ENCODE assay signal across 17 cellular contexts in the genomic region with DNA sequence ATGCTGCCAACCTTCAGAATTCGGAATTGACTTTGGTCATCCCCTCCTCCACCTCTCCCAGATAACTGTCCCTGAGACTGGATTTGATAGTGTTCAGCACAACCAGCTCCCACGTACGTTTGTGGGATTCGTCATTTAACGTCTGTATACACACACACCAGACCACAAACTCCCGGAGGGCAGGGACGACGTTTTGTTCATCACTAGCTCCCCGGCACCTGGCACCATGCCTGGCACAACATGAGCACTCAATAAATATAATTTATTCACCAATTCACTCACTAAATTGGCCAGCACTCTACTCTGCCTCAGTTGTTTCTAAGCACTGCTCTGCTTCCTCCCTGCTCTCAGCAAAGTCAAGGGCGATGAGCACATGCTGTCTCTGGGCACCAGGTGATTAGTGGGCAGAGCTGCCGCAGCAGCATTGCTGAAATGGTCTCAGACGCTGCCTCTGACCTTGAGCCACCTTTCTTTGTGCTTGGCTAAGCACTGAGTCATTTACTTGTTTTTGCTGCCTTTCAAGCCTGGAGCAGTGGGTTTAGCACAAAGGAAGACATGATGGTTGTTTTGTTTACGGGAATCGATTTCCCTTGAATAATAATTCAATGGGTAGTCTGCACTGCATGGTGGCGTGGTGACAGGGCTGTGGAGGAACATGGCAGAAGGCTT.
A peak's percentile ranks its signal among the peaks of the same experiment; 100 is the strongest.
DNase-seq lines count a peak whose midpoint lies in the region; ATAC-seq and TF ChIP-seq lines count a peak whose summit lies in the region.
"Had no signal": no experiment of that assay in that cellular context is flagged by ENCODE, and none has a peak within 500 bp of the region (broad histone marks: within the 10 kb centered on the region; RNA-seq: fewer than 3 reads in every experiment).

No MANE protein-coding gene starts in this region.

- H3K4me1 ChIP-seq in BLaER1 treated with 17β-estradiol and CSF1 and Interleukin-3, amounts not matched to agents 10 nM and 100 nM, result peaks cover 56 to 98% (median 93%) of the 10 kb centered on the region in 10 experiments
- H3K4me1 ChIP-seq: Peyer's patch had no signal

- peak overlapping the region; percentile 43 to 80 (median 66) for H3K4me2 ChIP-seq in BLaER1 treated with 17β-estradiol and CSF1 and Interleukin-3, amounts not matched to agents 10 nM and 100 nM

- H4K20me1 ChIP-seq in BLaER1 treated with 17β-estradiol and CSF1 and Interleukin-3, amounts not matched to agents 10 nM and 100 nM, result no peaks in the 10 kb centered on the region

- H3K27ac ChIP-seq in BLaER1 treated with 17β-estradiol and CSF1 and Interleukin-3, amounts not matched to agents 10 nM and 100 nM, result peak overlapping the region in 6 of 11 experiments; percentile 11 to 63 (median 30); a peak in 9 of 22 replicates
- H3K27ac ChIP-seq: esophagus muscularis mucosa, Peyer's patch had no signal

- H3K9me3 ChIP-seq in BLaER1 treated with 17β-estradiol and CSF1 and Interleukin-3, amounts not matched to agents 10 nM and 100 nM (replicated peaks in 1 of 11), result peaks cover 0 to 20% (median 3%) of the 10 kb centered on the region in 11 experiments; a peak in 6 of 22 replicates
- H3K9me3 ChIP-seq: esophagus muscularis mucosa, mucosa of descending colon, Peyer's patch had no signal

- DNase-seq in HPDE6-E6E7 (ENCODE audit: extremely low spot score) (peak; percentile 32), RPMI8226 (peak; percentile 17), iris pigment epithelial cell (ENCODE audit: low read depth) (peak; percentile 38), COLO829 (ENCODE audit: low spot score) (no peak), GOT3 (lab: John Stamatoyannopoulos, UW) (no peak)
- no peak for DNase-seq in stimulated activated CD4-positive, alpha-beta T cell treated with anti-CD3 and anti-CD28 coated beads, Interleukin-4, amount 100 ng/mL, for 4 hours
- DNase-seq: activated naive CD4-positive, alpha-beta T cell treated with Interleukin-2 at 50 U/mL for 16 hours; AML-193; mucosa of descending colon; NCI-H1930; Peyer's patch; right cardiac atrium; stimulated activated naive CD8-positive, alpha-beta T cell treated with anti-CD3 and anti-CD28 coated beads, Interleukin-15, amount 100 ng/mL, for 72 hours had no signal

- ATAC-seq in SK-N-SH treated with all-trans-retinoic acid at 6 μM for 48 hours, result no peak
- ATAC-seq: K562; mucosa of descending colon; right cardiac atrium; stimulated activated naive CD8-positive, alpha-beta T cell treated with anti-CD3 and anti-CD28 coated beads, Interleukin-15, amount 100 ng/mL, for 72 hours had no signal

- H3K9ac ChIP-seq in BLaER1 treated with 17β-estradiol and CSF1 and Interleukin-3, amounts not matched to agents 10 nM and 100 nM, result peak overlapping the region in 1 of 11 experiments; percentile 32; a peak in 3 of 22 replicates

- no peaks in the 10 kb centered on the region for H3K36me3 ChIP-seq in BLaER1 treated with 17β-estradiol and CSF1 and Interleukin-3, amounts not matched to agents 10 nM and 100 nM
- H3K36me3 ChIP-seq: esophagus muscularis mucosa, Peyer's patch had no signal

- H3K27me3 ChIP-seq in BLaER1 treated with 17β-estradiol and CSF1 and Interleukin-3, amounts not matched to agents 10 nM and 100 nM, result no peaks in the 10 kb centered on the region
- H3K27me3 ChIP-seq: esophagus muscularis mucosa, Peyer's patch had no signal

- no peak overlapping the region for H3K4me3 ChIP-seq in BLaER1 treated with 17β-estradiol and CSF1 and Interleukin-3, amounts not matched to agents 10 nM and 100 nM
- H3K4me3 ChIP-seq: esophagus muscularis mucosa, K562, mucosa of descending colon, Peyer's patch had no signal

TF ChIP-seq in SK-N-SH treated with all-trans-retinoic acid at 6 μM for 48 hours, 23 proteins besides CTCF, POLR2A, EP300 and RAD21:
- TF ChIP-seq CSDC2 (CRISPR knock-in tag; IDR thresholded peaks at IDR 0.05) (no peak), BACH2 (CRISPR knock-in tag; IDR thresholded peaks at IDR 0.05; ENCODE audit: borderline replicate concordance) (no peak), RARB (CRISPR knock-in tag; IDR thresholded peaks at IDR 0.05) (no peak), ISL1 (CRISPR knock-in tag; IDR thresholded peaks at IDR 0.05) (no peak), GLIS3 (CRISPR knock-in tag; IDR thresholded peaks at IDR 0.05) (no peak), PPARA (CRISPR knock-in tag; IDR thresholded peaks at IDR 0.05; ENCODE audit: borderline replicate concordance) (no peak), ZNF8 (CRISPR knock-in tag; IDR thresholded peaks at IDR 0.05) (no peak), ZNF565 (CRISPR knock-in tag; conservative IDR thresholded peaks at IDR 0.05; ENCODE audit: low read depth) (no peak)
- TF ChIP-seq, protein P1, sequence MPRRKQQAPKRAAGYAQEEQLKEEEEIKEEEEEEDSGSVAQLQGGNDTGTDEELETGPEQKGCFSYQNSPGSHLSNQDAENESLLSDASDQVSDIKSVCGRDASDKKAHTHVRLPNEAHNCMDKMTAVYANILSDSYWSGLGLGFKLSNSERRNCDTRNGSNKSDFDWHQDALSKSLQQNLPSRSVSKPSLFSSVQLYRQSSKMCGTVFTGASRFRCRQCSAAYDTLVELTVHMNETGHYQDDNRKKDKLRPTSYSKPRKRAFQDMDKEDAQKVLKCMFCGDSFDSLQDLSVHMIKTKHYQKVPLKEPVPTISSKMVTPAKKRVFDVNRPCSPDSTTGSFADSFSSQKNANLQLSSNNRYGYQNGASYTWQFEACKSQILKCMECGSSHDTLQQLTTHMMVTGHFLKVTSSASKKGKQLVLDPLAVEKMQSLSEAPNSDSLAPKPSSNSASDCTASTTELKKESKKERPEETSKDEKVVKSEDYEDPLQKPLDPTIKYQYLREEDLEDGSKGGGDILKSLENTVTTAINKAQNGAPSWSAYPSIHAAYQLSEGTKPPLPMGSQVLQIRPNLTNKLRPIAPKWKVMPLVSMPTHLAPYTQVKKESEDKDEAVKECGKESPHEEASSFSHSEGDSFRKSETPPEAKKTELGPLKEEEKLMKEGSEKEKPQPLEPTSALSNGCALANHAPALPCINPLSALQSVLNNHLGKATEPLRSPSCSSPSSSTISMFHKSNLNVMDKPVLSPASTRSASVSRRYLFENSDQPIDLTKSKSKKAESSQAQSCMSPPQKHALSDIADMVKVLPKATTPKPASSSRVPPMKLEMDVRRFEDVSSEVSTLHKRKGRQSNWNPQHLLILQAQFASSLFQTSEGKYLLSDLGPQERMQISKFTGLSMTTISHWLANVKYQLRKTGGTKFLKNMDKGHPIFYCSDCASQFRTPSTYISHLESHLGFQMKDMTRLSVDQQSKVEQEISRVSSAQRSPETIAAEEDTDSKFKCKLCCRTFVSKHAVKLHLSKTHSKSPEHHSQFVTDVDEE (CRISPR knock-in tag; IDR thresholded peaks at IDR 0.05), result no peak

Comparison
In these comparisons a context has a peak if more than half of its experiments do, and no peak if none do; other contexts are left out.
1. DNase-seq: peak in HPDE6-E6E7 (single experiment), RPMI8226 (single experiment) and iris pigment epithelial cell (single experiment); none in COLO829 (single experiment), GOT3 (single experiment) and stimulated activated CD4-positive, alpha-beta T cell treated with anti-CD3 and anti-CD28 coated beads, Interleukin-4, amount 100 ng/mL, for 4 hours (0 of 2).